ENCODE assay signal across 8 cellular contexts in genomic region chr7:99375070-99375807, GRCh38. TPM values are rescaled to one million over a fixed set of nuclear protein-coding genes. Genes with fewer than 3 reads are reported as not detected.
DNase-seq lines count a peak whose midpoint lies in the region; ATAC-seq, FAIRE-seq and TF ChIP-seq lines count a peak whose summit lies in the region.

No MANE protein-coding gene starts in this region.

- H3K27me3 Mint-ChIP-seq in CD14-positive monocyte (ENCODE audit: low read depth in 3 of 3), result peaks cover 0 to 2% (median 0%) of the 10 kb centered on the region in 3 donors
- peaks cover 6% of the 10 kb centered on the region for H3K27me3 Mint-ChIP-seq in neural progenitor cell (ENCODE audit: insufficient read depth, low read depth)

- H4K20me1 ChIP-seq in neural progenitor cell (ENCODE audit: low read depth), result peaks cover 4% of the 10 kb centered on the region

- peak; percentile 77 for DNase-seq in CD14-positive monocyte (ENCODE audit: low spot score)
- no peak for DNase-seq in GM19239 (ENCODE audit: insufficient read length, low spot score)
- peak; percentile 80 for DNase-seq in RWPE1 (ENCODE audit: low spot score)
- DNase-seq in activated gamma-delta T cell treated with anti-CD3 and anti-CD28 coated beads, Interleukin-2, amount 50 U/mL, for 16 hours (ENCODE audit: low read depth), result peak; percentile 44
- peak; percentile 68 for DNase-seq in foreskin melanocyte
- DNase-seq in neural progenitor cell (ENCODE audit: low spot score), result peak; percentile 74
- DNase-seq in tibial nerve (ENCODE audit: low spot score in 2 of 2), result peak; percentile 63 to 67

- peaks cover 24% of the 10 kb centered on the region for H3F3A ChIP-seq in neural progenitor cell (ENCODE audit: low read depth)

- peak in 1 of 2 donors; percentile 45 for TF ChIP-seq POLR2A in tibial nerve (IDR thresholded peaks at IDR 0.05)

- peak in 1 of 2 donors; percentile 80 for TF ChIP-seq EP300 in tibial nerve (IDR thresholded peaks at IDR 0.05)

- H3K4me1 Mint-ChIP-seq in CD14-positive monocyte (peaks cover 55% of the 10 kb centered on the region), neural progenitor cell (peaks cover 16% of the 10 kb centered on the region)

- no peaks in the 10 kb centered on the region for H3K4me1 ChIP-seq in neural progenitor cell
- H3K4me1 ChIP-seq in tibial nerve, result peaks cover 0 to 73% (median 24%) of the 10 kb centered on the region in 4 donors

- H3K27ac ChIP-seq in RWPE1 (peak overlapping the region; percentile 97), neural progenitor cell (no peak overlapping the region), tibial nerve (peak overlapping the region; percentile 82 to 98 (median 90))

- H3K36me3 Mint-ChIP-seq in CD14-positive monocyte, result peaks cover 14 to 37% of the 10 kb centered on the region in 2 donors
- peaks cover 4% of the 10 kb centered on the region for H3K36me3 Mint-ChIP-seq in neural progenitor cell

- H3K27me3 ChIP-seq in neural progenitor cell (peaks cover 12% of the 10 kb centered on the region), tibial nerve (no peaks in the 10 kb centered on the region)

- H3K9me3 Mint-ChIP-seq in CD14-positive monocyte (peaks cover 0 to 1% (median 0%) of the 10 kb centered on the region in 7 donors), neural progenitor cell (no peaks in the 10 kb centered on the region)

- peak; percentile 21 for FAIRE-seq in GM19239 (lab: Jason Lieb, UNC)

- H3K9ac ChIP-seq in neural progenitor cell, result no peak overlapping the region

- H2AFZ ChIP-seq in neural progenitor cell (replicated peaks), result peak overlapping the region; percentile 95

- POLR2A ChIA-PET in RWPE1 (lab: Yijun Ruan, JAX; ENCODE audit: low non-redundant PET), result interaction anchor here (0.5 to 1.0 kb wide), 3 partner anchors 12 to 751 kb away, joined by 3 to 10 read pairs (median 3); partner anchors contain the start of gene MBLAC1

- WGBS in tibial nerve, 2 donors, result 7 to 8% methylated on average over 16 of the region's 58 CpGs

- H3K4me2 ChIP-seq in neural progenitor cell, result peak overlapping the region; percentile 82

- intact Hi-C loops in CD14-positive monocyte (cut with micrococcal nuclease), result loop anchor here in 1 of 2 donors (2.0 to 5.0 kb wide), 2 partner anchors 34 to 43 kb away; partner anchors contain the start of genes BUD31 and PDAP1

- H3K27ac Mint-ChIP-seq in CD14-positive monocyte (peak overlapping the region; percentile 94 to 100 (median 99)), neural progenitor cell (no peak overlapping the region)

- H3K36me3 ChIP-seq in neural progenitor cell (no peaks in the 10 kb centered on the region), tibial nerve (peaks cover 0 to 12% (median 7%) of the 10 kb centered on the region in 3 donors)

- TF ChIP-seq CTCF in CD14-positive monocyte (IDR thresholded peaks at IDR 0.05), result no peak
- no peak for TF ChIP-seq CTCF in RWPE1 (conservative IDR thresholded peaks at IDR 0.05; ENCODE audit: low read depth)
- no peak for TF ChIP-seq CTCF in neural progenitor cell (IDR thresholded peaks at IDR 0.05)
- no peak for TF ChIP-seq CTCF in tibial nerve (IDR thresholded peaks at IDR 0.05)

- no peaks in the 10 kb centered on the region for H3K9me3 ChIP-seq in neural progenitor cell (ENCODE audit: low read depth)
- no peaks in the 10 kb centered on the region for H3K9me3 ChIP-seq in tibial nerve

- H3K4me3 ChIP-seq in neural progenitor cell, result peak overlapping the region; percentile 95
- H3K4me3 ChIP-seq in tibial nerve, result peak overlapping the region; percentile 81 to 99 (median 92)

- peak; percentile 26 for ATAC-seq in HG03442 (IDR thresholded peaks at IDR 0.05; ENCODE audit: unreplicated experiment)

- H3K4me3 Mint-ChIP-seq in CD14-positive monocyte (peak overlapping the region; percentile 82 to 89), neural progenitor cell (peak overlapping the region; percentile 78)

- CTCF ChIA-PET in RWPE1 (lab: Yijun Ruan, JAX), result interaction anchor here (0.5 kb wide), 1 partner anchor 63 kb away, joined by 3 read pairs; no protein-coding TSS in a partner anchor

- peaks cover 12% of the 10 kb centered on the region for H3K79me2 ChIP-seq in neural progenitor cell (ENCODE audit: low read depth)

RNA-seq across cellular contexts. Expression of gene ARPC1B, which starts 0.7 kb away (rescaled TPM):
- 1,000 to 10,000 TPM; 1,282 to 1,362 TPM for polyA plus RNA-seq in CD14-positive monocyte
- 23.6 and 50.5 TPM in 2 replicates for total RNA-seq in neural progenitor cell (ENCODE audit: low replicate concordance)
- total RNA-seq in tibial nerve, result 100 to 1,000 TPM; 178 to 337 (median 306) TPM

RNA-seq across cellular contexts. Expression of gene PDAP1, which starts 33.2 kb away (rescaled TPM):
- polyA plus RNA-seq in CD14-positive monocyte, result 10 to 100 TPM in 1 of 2 donors, 1 to 10 TPM in 1; 9.8 to 16.2 TPM
- total RNA-seq in neural progenitor cell (ENCODE audit: low replicate concordance) (136 and 170 TPM in 2 replicates), tibial nerve (100 to 1,000 TPM in 1 of 4 donors, 10 to 100 TPM in 3; 65.4 to 107 (median 68.8) TPM)

RNA-seq across cellular contexts. Expression of gene BUD31, which starts 33.5 kb away (rescaled TPM):
- polyA plus RNA-seq in CD14-positive monocyte, result 100 to 1,000 TPM; 241 to 256 TPM
- 59.7 and 98.2 TPM in 2 replicates for total RNA-seq in neural progenitor cell (ENCODE audit: low replicate concordance)
- 10 to 100 TPM; 55.9 to 87.3 (median 75.8) TPM for total RNA-seq in tibial nerve

RNA-seq across cellular contexts. Expression of gene ARPC1A, which starts 49.5 kb away (rescaled TPM):
- 100 to 1,000 TPM; 104 to 107 TPM for polyA plus RNA-seq in CD14-positive monocyte
- total RNA-seq in neural progenitor cell (ENCODE audit: low replicate concordance) (143 and 154 TPM in 2 replicates), tibial nerve (100 to 1,000 TPM in 3 of 4 donors, 10 to 100 TPM in 1; 92.2 to 151 (median 118) TPM)
